8 cellular contexts compared by ENCODE assay signal in genomic region chr5:179607449-179607931, GRCh38. TPM values are rescaled to one million over a fixed set of nuclear protein-coding genes. Genes with fewer than 3 reads are reported as not detected.
A peak's percentile ranks its signal among the peaks of the same experiment; 100 is the strongest.
DNase-seq lines count a peak whose midpoint lies in the region; ATAC-seq and TF ChIP-seq lines count a peak whose summit lies in the region.

No MANE protein-coding gene starts in this region.

- no peak for ATAC-seq in activated CD4-positive, alpha-beta T cell treated with anti-CD3 and anti-CD28 coated beads for 36 hours
- peak; percentile 11 for ATAC-seq in activated T-helper 17 cell treated with anti-CD3 and anti-CD28 coated beads, Interleukin-2, amount 50 U/mL, for 72 hours (replicated peaks)
- ATAC-seq in right cardiac atrium = peak; percentile 25 to 50
- ATAC-seq in activated CD4-positive, CD25-positive, alpha-beta regulatory T cell treated with anti-CD3 and anti-CD28 coated beads, Interleukin-2, amount 50 U/mL, for 24 hours = no peak

- 56% methylated on average over 10 of the region's 10 CpGs for WGBS in right cardiac atrium
- 44 to 68% (median 63%) methylated on average over 10 of the region's 10 CpGs for WGBS in stomach, 5 donors

- H3K27ac ChIP-seq in right cardiac atrium (ENCODE audit: low read length) = no peak overlapping the region
- peak overlapping the region in 3 of 5 donors; percentile 22 to 71 (median 44) for H3K27ac ChIP-seq in stomach

- H3K27ac Mint-ChIP-seq in activated CD4-positive, alpha-beta T cell treated with anti-CD3 and anti-CD28 coated beads for 36 hours = peak overlapping the region; percentile 49
- H3K27ac Mint-ChIP-seq in activated T-helper 17 cell treated with anti-CD3 and anti-CD28 coated beads, Interleukin-2, amount 50 U/mL, for 72 hours = peak overlapping the region; percentile 61

- H3K4me1 ChIP-seq in right cardiac atrium (ENCODE audit: control insufficient read depth, insufficient read depth, low read length) (peaks cover 6% of the 10 kb centered on the region), stomach (peaks cover 3 to 73% (median 43%) of the 10 kb centered on the region in 4 donors)

- CTCF ChIA-PET in activated CD4-positive, alpha-beta T cell treated with anti-CD3 and anti-CD28 coated beads for 36 hours (lab: Charles Lee) = no interaction called here

- intact Hi-C loops in activated CD4-positive, alpha-beta T cell treated with anti-CD3 and anti-CD28 coated beads for 36 hours (cut with DNase I, micrococcal nuclease) = no loop called here
- intact Hi-C loops in right cardiac atrium (cut with DNase I) = no loop called here
- intact Hi-C loops in stomach (cut with DNase I; ENCODE audit: low total_unique reads) = no loop called here

- no peak for TF ChIP-seq EP300 in stomach (IDR thresholded peaks at IDR 0.05)

- H3K36me3 ChIP-seq in stomach = peaks cover 40 to 99% (median 92%) of the 10 kb centered on the region in 4 donors

- H3K4me3 ChIP-seq in right cardiac atrium (ENCODE audit: low read length) = no peak overlapping the region
- H3K4me3 ChIP-seq in stomach = no peak overlapping the region

- H3K27me3 ChIP-seq in right cardiac atrium (ENCODE audit: control insufficient read depth, insufficient read depth) (no peaks in the 10 kb centered on the region), stomach (no peaks in the 10 kb centered on the region)

- TF ChIP-seq CTCF in stomach (IDR thresholded peaks at IDR 0.05) = no peak

- no peak overlapping the region for H3K4me3 Mint-ChIP-seq in activated CD4-positive, alpha-beta T cell treated with anti-CD3 and anti-CD28 coated beads for 36 hours
- no peak overlapping the region for H3K4me3 Mint-ChIP-seq in activated T-helper 17 cell treated with anti-CD3 and anti-CD28 coated beads, Interleukin-2, amount 50 U/mL, for 72 hours

- H3K4me1 Mint-ChIP-seq in activated CD4-positive, alpha-beta T cell treated with anti-CD3 and anti-CD28 coated beads for 36 hours = peaks cover 36% of the 10 kb centered on the region
- peaks cover 17% of the 10 kb centered on the region for H3K4me1 Mint-ChIP-seq in activated T-helper 17 cell treated with anti-CD3 and anti-CD28 coated beads, Interleukin-2, amount 50 U/mL, for 72 hours

- TF ChIP-seq POLR2A in stomach (IDR thresholded peaks at IDR 0.05) = no peak

- peaks cover 31% of the 10 kb centered on the region for H3K36me3 Mint-ChIP-seq in activated CD4-positive, alpha-beta T cell treated with anti-CD3 and anti-CD28 coated beads for 36 hours (ENCODE audit: low read depth)
- peaks cover 68% of the 10 kb centered on the region for H3K36me3 Mint-ChIP-seq in activated T-helper 17 cell treated with anti-CD3 and anti-CD28 coated beads, Interleukin-2, amount 50 U/mL, for 72 hours (ENCODE audit: low read depth)

- no peak for DNase-seq in activated CD4-positive, alpha-beta T cell treated with anti-CD3 and anti-CD28 coated beads for 36 hours
- no peak for DNase-seq in activated CD4-positive, alpha-beta T cell treated with anti-CD3 and anti-CD28 coated beads for 48 hours
- DNase-seq in right cardiac atrium (peak; percentile 60 to 80 (median 73)), stomach (no peak), retina (no peak), COLO829 (ENCODE audit: low spot score) (no peak)

- no peaks in the 10 kb centered on the region for H3K9me3 ChIP-seq in right cardiac atrium (ENCODE audit: control insufficient read depth, low read length)
- H3K9me3 ChIP-seq in stomach = no peaks in the 10 kb centered on the region

- POLR2A ChIA-PET in activated CD4-positive, alpha-beta T cell treated with anti-CD3 and anti-CD28 coated beads for 36 hours (lab: Charles Lee) = interaction anchor here (0.9 to 1.5 kb wide), 3 partner anchors 9 to 16 kb away, joined by 3 to 8 read pairs (median 5); partner anchors contain the start of gene HNRNPH1

- no peaks in the 10 kb centered on the region for H3K9me3 Mint-ChIP-seq in activated CD4-positive, alpha-beta T cell treated with anti-CD3 and anti-CD28 coated beads for 36 hours (ENCODE audit: low read depth)
- no peaks in the 10 kb centered on the region for H3K9me3 Mint-ChIP-seq in activated T-helper 17 cell treated with anti-CD3 and anti-CD28 coated beads, Interleukin-2, amount 50 U/mL, for 72 hours

- H3K27me3 Mint-ChIP-seq in activated CD4-positive, alpha-beta T cell treated with anti-CD3 and anti-CD28 coated beads for 36 hours = no peaks in the 10 kb centered on the region
- H3K27me3 Mint-ChIP-seq in activated T-helper 17 cell treated with anti-CD3 and anti-CD28 coated beads, Interleukin-2, amount 50 U/mL, for 72 hours = no peaks in the 10 kb centered on the region

RNA-seq across cellular contexts. Expression of gene HNRNPH1, which starts 16.0 kb away (rescaled TPM):
- 100 to 1,000 TPM; 634 to 659 TPM for total RNA-seq in activated CD4-positive, alpha-beta T cell treated with anti-CD3 and anti-CD28 coated beads for 36 hours
- 100 to 1,000 TPM; 761 to 957 TPM for total RNA-seq in activated T-helper 17 cell treated with anti-CD3 and anti-CD28 coated beads, Interleukin-2, amount 50 U/mL, for 72 hours
- total RNA-seq in right cardiac atrium (100 to 1,000 TPM; 210 to 253 (median 233) TPM), stomach (1,000 to 10,000 TPM in 1 of 5 donors, 100 to 1,000 TPM in 4; 468 to 1,215 (median 732) TPM)
- polyA plus RNA-seq in right cardiac atrium (121 TPM), stomach (100 to 1,000 TPM in 2 of 3 donors, 10 to 100 TPM in 1; 87.5 to 193 (median 106) TPM)

RNA-seq across cellular contexts. Expression of gene RUFY1, which starts 57.1 kb away (rescaled TPM):
- 10 to 100 TPM; 29.6 to 33.8 TPM for total RNA-seq in activated CD4-positive, alpha-beta T cell treated with anti-CD3 and anti-CD28 coated beads for 36 hours
- total RNA-seq in activated T-helper 17 cell treated with anti-CD3 and anti-CD28 coated beads, Interleukin-2, amount 50 U/mL, for 72 hours = 10 to 100 TPM; 39.1 to 41.5 TPM
- total RNA-seq in right cardiac atrium (10 to 100 TPM; 22.1 to 25.6 (median 24.3) TPM), stomach (100 to 1,000 TPM in 2 of 5 donors, 10 to 100 TPM in 3; 36.7 to 128 (median 55.6) TPM)
- polyA plus RNA-seq in right cardiac atrium (18.9 TPM), stomach (10 to 100 TPM; 26.0 to 31.7 (median 30.7) TPM)

Comparison
In these comparisons a context has a peak if more than half of its experiments do, and no peak if none do; other contexts are left out.
1. ATAC-seq: peak in activated T-helper 17 cell treated with anti-CD3 and anti-CD28 coated beads, Interleukin-2, amount 50 U/mL, for 72 hours (single experiment) and right cardiac atrium (2 of 2); none in activated CD4-positive, alpha-beta T cell treated with anti-CD3 and anti-CD28 coated beads for 36 hours (single experiment) and activated CD4-positive, CD25-positive, alpha-beta regulatory T cell treated with anti-CD3 and anti-CD28 coated beads, Interleukin-2, amount 50 U/mL, for 24 hours (0 of 2).
2. DNase-seq: peak in right cardiac atrium (3 of 3); none in activated CD4-positive, alpha-beta T cell treated with anti-CD3 and anti-CD28 coated beads for 36 hours (single experiment), activated CD4-positive, alpha-beta T cell treated with anti-CD3 and anti-CD28 coated beads for 48 hours (single experiment), stomach (single experiment), retina (single experiment) and COLO829 (single experiment).